Comparison of ENCODE assay signal across 23 cellular contexts in genomic region chr5:69343083-69343482, GRCh38.
"Had no signal": no experiment of that assay in that cellular context is flagged by ENCODE, and none has a peak within 500 bp of the region (broad histone marks: within the 10 kb centered on the region; RNA-seq: fewer than 3 reads in every experiment).

No MANE protein-coding gene starts in this region.

- H3K4me3 ChIP-seq: colonic mucosa, coronary artery, dorsolateral prefrontal cortex, esophagus muscularis mucosa, esophagus squamous epithelium, gastrocnemius medialis, gastroesophageal sphincter, heart left ventricle, heart right ventricle had no signal

- DNase-seq: colonic mucosa; cortex of kidney; dermis blood vessel endothelial cell; dorsolateral prefrontal cortex; effector CD4-positive, alpha-beta T cell; effector CD8-positive, alpha-beta T cell; effector memory CD4-positive, alpha-beta T cell; effector memory CD8-positive, alpha-beta T cell; endodermal cell; erythroblast; esophagus squamous epithelium; foreskin fibroblast; foreskin keratinocyte; foreskin melanocyte; gastrocnemius medialis; glutamatergic neuron; head of caudate nucleus; heart left ventricle; heart right ventricle had no signal

- H3K27ac ChIP-seq: colonic mucosa, coronary artery, dorsolateral prefrontal cortex, epithelial cell of prostate, esophagus muscularis mucosa, esophagus squamous epithelium, foreskin keratinocyte, gastrocnemius medialis, gastroesophageal sphincter, heart left ventricle, heart right ventricle had no signal

- ATAC-seq: effector memory CD8-positive, alpha-beta T cell; foreskin keratinocyte; gastrocnemius medialis; gastroesophageal sphincter; heart left ventricle; heart right ventricle had no signal
